21 cellular contexts compared by ENCODE assay signal in the genomic region with DNA sequence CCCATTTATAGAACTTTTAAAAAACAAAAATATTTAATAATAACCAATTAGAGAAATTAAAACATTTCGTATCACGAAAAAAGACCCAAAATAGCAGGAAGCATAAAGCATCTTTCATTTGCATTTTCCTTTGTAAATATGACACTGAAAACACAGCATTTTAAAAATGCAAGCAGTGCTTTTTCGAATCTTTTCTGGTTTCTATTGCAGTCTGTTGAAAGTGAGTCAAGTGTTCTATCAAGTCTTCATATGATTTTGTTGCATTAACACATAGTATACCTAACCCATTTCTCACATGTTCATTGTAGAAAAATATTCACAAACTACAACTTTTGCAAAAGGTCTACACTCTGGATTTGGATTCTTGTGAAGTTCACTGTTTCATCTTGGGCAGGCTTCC.
DNase-seq lines count a peak whose midpoint lies in the region; ATAC-seq and TF ChIP-seq lines count a peak whose summit lies in the region.
"Had no signal": no experiment of that assay in that cellular context is flagged by ENCODE, and none has a peak within 500 bp of the region (broad histone marks: within the 10 kb centered on the region; RNA-seq: fewer than 3 reads in every experiment).

No MANE protein-coding gene starts in this region.

- peak overlapping the region; percentile 77 for H3K27ac ChIP-seq in GM23248
- H3K27ac ChIP-seq in MM.1S (ENCODE audit: low read length) = peak overlapping the region; percentile 47; the same call in 1 of the 2 replicates
- H3K27ac ChIP-seq: BLaER1 treated with 17β-estradiol and CSF1 and Interleukin-3, amounts not matched to agents 10 nM and 100 nM had no signal

- H3K36me3 ChIP-seq in GM23248 (ENCODE audit: low read depth) (no peaks in the 10 kb centered on the region), MM.1S (replicated peaks; ENCODE audit: insufficient read depth, low read length) (no peaks in the 10 kb centered on the region)
- H3K36me3 ChIP-seq: BLaER1 treated with 17β-estradiol and CSF1 and Interleukin-3, amounts not matched to agents 10 nM and 100 nM had no signal

- H3K4me1 Mint-ChIP-seq in chondrocyte (ENCODE audit: low read depth) = peaks cover 79% of the 10 kb centered on the region
- H3K4me1 Mint-ChIP-seq: B cell, IgD-negative memory B cell had no signal

- peaks cover 3% of the 10 kb centered on the region for H3K9me3 Mint-ChIP-seq in chondrocyte (ENCODE audit: low read depth)
- H3K9me3 Mint-ChIP-seq: CD8-positive, alpha-beta T cell had no signal

- H3K4me3 ChIP-seq in GM23248 = no peak overlapping the region
- H3K4me3 ChIP-seq in MM.1S (ENCODE audit: low read length) = 0 out of 2 replicates have a peak overlapping the region, but pooled peaks have one; percentile 25
- H3K4me3 ChIP-seq: BLaER1 treated with 17β-estradiol and CSF1 and Interleukin-3, amounts not matched to agents 10 nM and 100 nM; GM12878 had no signal

- H3K9me2 ChIP-seq in GM23248 (ENCODE audit: insufficient read depth) (no peaks in the 10 kb centered on the region), MM.1S (replicated peaks; ENCODE audit: insufficient read depth, low read length) (no peaks in the 10 kb centered on the region)

- H3K79me2 ChIP-seq in GM23248 (ENCODE audit: insufficient read depth) = no peaks in the 10 kb centered on the region
- H3K79me2 ChIP-seq in MM.1S (ENCODE audit: low read length) = no peaks in the 10 kb centered on the region

- DNase-seq in GM23248 (no peak), MM.1S (peak; percentile 55), chondrocyte (ENCODE audit: low spot score) (no peak)
- DNase-seq: 8988T; Calu3; CD8-positive, alpha-beta T cell; DMS79 treated with DMSO at 0.1 percent for 48 hours; GF-D8; GOT3; H7; KBM-7 had no signal

- ATAC-seq in GM19455 (IDR thresholded peaks at IDR 0.05; ENCODE audit: unreplicated experiment) (no peak), HG03025 (IDR thresholded peaks at IDR 0.05; ENCODE audit: low FRiP score, unreplicated experiment) (no peak), HG03521 (IDR thresholded peaks at IDR 0.05; ENCODE audit: unreplicated experiment) (no peak), HG03280 (IDR thresholded peaks at IDR 0.05; ENCODE audit: unreplicated experiment) (no peak)
- ATAC-seq: CD8-positive, alpha-beta T cell; GM12878; HCT116; HepG2 had no signal

- no peaks in the 10 kb centered on the region for H3K27me3 Mint-ChIP-seq in chondrocyte (ENCODE audit: low read depth)
- H3K27me3 Mint-ChIP-seq: B cell, IgD-negative memory B cell had no signal

- no peaks in the 10 kb centered on the region for H4K20me1 ChIP-seq in GM23248 (ENCODE audit: insufficient read depth)
- H4K20me1 ChIP-seq in MM.1S (ENCODE audit: insufficient read depth, low read length) = no peaks in the 10 kb centered on the region
- H4K20me1 ChIP-seq: BLaER1 treated with 17β-estradiol and CSF1 and Interleukin-3, amounts not matched to agents 10 nM and 100 nM had no signal

- 97 to 100% methylated on average over 3 of the region's 3 CpGs for WGBS in GM23248 (ENCODE audit: low coverage in 1 of 2, low lambda C conversion rate in 2 of 2, missing lambda C conversion rate in 2 of 2), 2 experiments

- H3K36me3 Mint-ChIP-seq in chondrocyte (ENCODE audit: low read depth) = no peaks in the 10 kb centered on the region
- H3K36me3 Mint-ChIP-seq: CD8-positive, alpha-beta T cell; IgD-negative memory B cell had no signal

- H3K9ac ChIP-seq in GM23248 (no peak overlapping the region), MM.1S (ENCODE audit: low read length) (no peak overlapping the region)
- H3K9ac ChIP-seq: BLaER1 treated with 17β-estradiol and CSF1 and Interleukin-3, amounts not matched to agents 10 nM and 100 nM had no signal

- no peaks in the 10 kb centered on the region for H3K9me3 ChIP-seq in GM23248 (ENCODE audit: low read depth)
- H3K9me3 ChIP-seq in MM.1S (replicated peaks; ENCODE audit: insufficient read depth, low read length) = no peaks in the 10 kb centered on the region

- H3K27me3 ChIP-seq in GM23248 (replicated peaks; ENCODE audit: insufficient read depth) (no peaks in the 10 kb centered on the region), MM.1S (replicated peaks; ENCODE audit: insufficient read depth, low read length) (no peaks in the 10 kb centered on the region)
- H3K27me3 ChIP-seq: BLaER1 treated with 17β-estradiol and CSF1 and Interleukin-3, amounts not matched to agents 10 nM and 100 nM had no signal

- in situ Hi-C loops in GM23248 (cut with MboI) = no loop called here

- H3K4me3 Mint-ChIP-seq in chondrocyte (ENCODE audit: unreplicated experiment) = no peak overlapping the region
- H3K4me3 Mint-ChIP-seq: B cell; CD8-positive, alpha-beta T cell; IgD-negative memory B cell had no signal

- H3K27ac Mint-ChIP-seq in chondrocyte (ENCODE audit: unreplicated experiment) = peak overlapping the region; percentile 70
- H3K27ac Mint-ChIP-seq: B cell; CD8-positive, alpha-beta T cell; IgD-negative memory B cell had no signal

- no peak for TF ChIP-seq CTCF in MM.1S (IDR thresholded peaks at IDR 0.05; ENCODE audit: low read length)
- no peak for TF ChIP-seq CTCF in chondrocyte (IDR thresholded peaks at IDR 0.05)

- peaks cover 57% of the 10 kb centered on the region for H3F3A ChIP-seq in GM23248 (ENCODE audit: insufficient read depth)
- no peaks in the 10 kb centered on the region for H3F3A ChIP-seq in MM.1S (ENCODE audit: insufficient read depth, low read length)

- H3K4me1 ChIP-seq in GM23248 (ENCODE audit: insufficient read depth) (peaks cover 70% of the 10 kb centered on the region), MM.1S (ENCODE audit: low read length) (peaks cover 28% of the 10 kb centered on the region)
- H3K4me1 ChIP-seq: BLaER1 treated with 17β-estradiol and CSF1 and Interleukin-3, amounts not matched to agents 10 nM and 100 nM had no signal

- H3K4me2 ChIP-seq in GM23248 (ENCODE audit: unreplicated experiment) (no peak overlapping the region), MM.1S (ENCODE audit: low read depth, low read length) (peak overlapping the region; percentile 48; the same call in 1 of the 2 replicates)
- H3K4me2 ChIP-seq: BLaER1 treated with 17β-estradiol and CSF1 and Interleukin-3, amounts not matched to agents 10 nM and 100 nM had no signal

- H2AFZ ChIP-seq in GM23248 = no peak overlapping the region
- no peak overlapping the region for H2AFZ ChIP-seq in MM.1S (ENCODE audit: low read length)
